ENCODE assay signal across 11 cellular contexts in the genomic region with DNA sequence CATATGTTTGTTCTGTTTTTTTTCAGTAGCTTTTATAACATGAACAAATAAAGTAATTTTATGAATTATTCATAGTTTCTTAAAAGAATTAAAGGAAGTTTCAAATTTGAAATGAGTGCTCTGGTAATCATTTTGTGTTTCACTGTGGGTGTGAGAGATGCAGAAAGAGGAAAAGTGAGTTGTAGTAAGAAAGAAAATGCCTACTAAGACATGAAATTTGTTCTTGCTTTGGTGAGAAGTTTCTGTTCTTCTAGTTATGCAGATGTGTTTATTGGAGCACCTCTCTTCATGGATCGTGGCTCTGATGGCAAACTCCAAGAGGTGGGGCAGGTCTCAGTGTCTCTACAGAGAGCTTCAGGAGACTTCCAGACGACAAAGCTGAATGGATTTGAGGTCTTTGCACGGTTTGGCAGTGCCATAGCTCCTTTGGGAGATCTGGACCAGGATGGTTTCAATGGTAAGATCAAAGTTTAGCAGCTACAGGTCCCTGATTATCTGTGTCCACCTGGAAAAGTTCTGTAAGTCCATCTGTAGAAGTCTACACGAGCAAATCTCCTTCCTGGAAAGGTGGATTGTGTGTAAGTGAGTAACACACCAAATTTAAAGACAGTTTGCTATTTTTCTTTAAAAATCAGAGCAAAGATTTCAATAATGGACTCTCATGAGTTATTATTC. TPM values are rescaled to one million over a fixed set of nuclear protein-coding genes. Genes with fewer than 3 reads are reported as not detected.
DNase-seq lines count a peak whose midpoint lies in the region; ATAC-seq, FAIRE-seq and TF ChIP-seq lines count a peak whose summit lies in the region.
"Had no signal": no experiment of that assay in that cellular context is flagged by ENCODE, and none has a peak within 500 bp of the region (broad histone marks: within the 10 kb centered on the region; RNA-seq: fewer than 3 reads in every experiment).

No MANE protein-coding gene starts in this region.

- DNase-seq in activated CD4-positive, alpha-beta T cell treated with anti-CD3 and anti-CD28 coated beads, Interleukin-2, amount 10 ng/mL, durations not matched to agents 24 days and 14 days: no peak
- DNase-seq in activated CD4-positive, alpha-beta T cell treated with anti-CD3 and anti-CD28 coated beads for 48 hours: no peak
- no peak for DNase-seq in PC-3
- no peak for DNase-seq in pancreas
- DNase-seq in NCI-H2107 (lab: John Stamatoyannopoulos, UW): no peak
- DNase-seq in NCI-H187 treated with DMSO at 0.1 percent for 48 hours (lab: John Stamatoyannopoulos, UW): no peak

- H3K36me3 ChIP-seq in PC-3 (ENCODE audit: low read depth, low read length) (peaks cover 9% of the 10 kb centered on the region; the same call in 1 of the 2 replicates), pancreas (peaks cover 0 to 9% (median 5%) of the 10 kb centered on the region in 3 donors)

- no peak overlapping the region for H2AFZ ChIP-seq in PC-3 (ENCODE audit: low read length)

- H3K4me3 ChIP-seq in PC-3 (ENCODE audit: low read length) (no peak overlapping the region), pancreas (no peak overlapping the region)

- no peaks in the 10 kb centered on the region for H3K27me3 ChIP-seq in PC-3 (ENCODE audit: low read length)
- no peaks in the 10 kb centered on the region for H3K27me3 ChIP-seq in pancreas

- no peak overlapping the region for H3K4me2 ChIP-seq in PC-3 (ENCODE audit: low read length)

- H3K9ac ChIP-seq in PC-3 (ENCODE audit: low read length): no peak overlapping the region

- FAIRE-seq in pancreas (lab: Jason Lieb, UNC): no peak

- intact Hi-C loops in activated CD4-positive, alpha-beta T cell treated with anti-CD3 and anti-CD28 coated beads, Interleukin-2, amount 10 ng/mL, durations not matched to agents 24 days and 14 days (cut with micrococcal nuclease): loop anchor here (1.0 to 5.0 kb wide), 4 partner anchors 51 to 946 kb away; partner anchors contain the start of genes ITGAV and ZC3H15
- intact Hi-C loops in PC-3 (cut with micrococcal nuclease) (loop anchor here (1.0 to 5.0 kb wide), 5 partner anchors 50 to 140 kb away; no protein-coding TSS in a partner anchor), pancreas (cut with DNase I) (loop anchor here in 2 of 3 donors (5.0 to 10.0 kb wide), 2 partner anchors 136 to 139 kb away; no protein-coding TSS in a partner anchor)

- H3K36me3 Mint-ChIP-seq in activated CD4-positive, alpha-beta T cell treated with anti-CD3 and anti-CD28 coated beads, Interleukin-2, amount 10 ng/mL, durations not matched to agents 24 days and 14 days (ENCODE audit: low read depth): peaks cover 6% of the 10 kb centered on the region

- no peaks in the 10 kb centered on the region for H3K9me3 ChIP-seq in PC-3 (ENCODE audit: low read length)
- H3K9me3 ChIP-seq in pancreas: no peaks in the 10 kb centered on the region

- no peaks in the 10 kb centered on the region for H3K9me2 ChIP-seq in PC-3 (replicated peaks; ENCODE audit: low read length)

- H3K4me1 ChIP-seq in PC-3 (ENCODE audit: insufficient read depth, low read length): peaks cover 4% of the 10 kb centered on the region; the same call in 1 of the 2 replicates
- no peaks in the 10 kb centered on the region for H3K4me1 ChIP-seq in pancreas

- CTCF ChIA-PET in PC-3 (lab: Charles Lee): interaction anchor here (0.5 to 1.2 kb wide), 3 partner anchors 138 to 590 kb away, joined by 3 to 13 read pairs (median 6); no protein-coding TSS in a partner anchor

- no peaks in the 10 kb centered on the region for H4K20me1 ChIP-seq in PC-3 (ENCODE audit: low read length)

- ATAC-seq in HG02798 (IDR thresholded peaks at IDR 0.05; ENCODE audit: poor library complexity, unreplicated experiment) (peak; percentile 20), PC-3 (peak; percentile 23), pancreas (peak; percentile 18 to 33 (median 24)), GM18858 (IDR thresholded peaks at IDR 0.05; ENCODE audit: unreplicated experiment) (no peak)

- H3K27me3 Mint-ChIP-seq in activated CD4-positive, alpha-beta T cell treated with anti-CD3 and anti-CD28 coated beads, Interleukin-2, amount 10 ng/mL, durations not matched to agents 24 days and 14 days: no peaks in the 10 kb centered on the region

- H3K9me3 Mint-ChIP-seq in activated CD4-positive, alpha-beta T cell treated with anti-CD3 and anti-CD28 coated beads, Interleukin-2, amount 10 ng/mL, durations not matched to agents 24 days and 14 days: no peaks in the 10 kb centered on the region
- H3K9me3 Mint-ChIP-seq: immature natural killer cell, neural crest cell had no signal

- no peak overlapping the region for H3K27ac ChIP-seq in PC-3 (ENCODE audit: low read length)
- no peak overlapping the region for H3K27ac ChIP-seq in pancreas
- H3K27ac ChIP-seq: epithelial cell of prostate had no signal

- no peak overlapping the region for H3K4me3 Mint-ChIP-seq in activated CD4-positive, alpha-beta T cell treated with anti-CD3 and anti-CD28 coated beads, Interleukin-2, amount 10 ng/mL, durations not matched to agents 24 days and 14 days
- H3K4me3 Mint-ChIP-seq: immature natural killer cell, neural crest cell had no signal

- TF ChIP-seq CTCF in PC-3 (conservative IDR thresholded peaks at IDR 0.05; ENCODE audit: low read depth, low read length) (no peak), pancreas (IDR thresholded peaks at IDR 0.05) (no peak)

- H3K4me1 Mint-ChIP-seq in activated CD4-positive, alpha-beta T cell treated with anti-CD3 and anti-CD28 coated beads, Interleukin-2, amount 10 ng/mL, durations not matched to agents 24 days and 14 days: peaks cover 24% of the 10 kb centered on the region
- H3K4me1 Mint-ChIP-seq: immature natural killer cell, neural crest cell had no signal

- no TSS peak for BruUV-seq in PC-3 (replicated peaks; lab: Mats Ljungman, UMichigan)

- peak overlapping the region; percentile 61 for H3K27ac Mint-ChIP-seq in activated CD4-positive, alpha-beta T cell treated with anti-CD3 and anti-CD28 coated beads, Interleukin-2, amount 10 ng/mL, durations not matched to agents 24 days and 14 days
- H3K27ac Mint-ChIP-seq: immature natural killer cell had no signal

- H3F3A ChIP-seq in PC-3 (ENCODE audit: low read length, unreplicated experiment): no peaks in the 10 kb centered on the region

- 48 to 53% methylated on average over 4 of the region's 4 CpGs for WGBS in pancreas, 2 donors

- POLR2A ChIA-PET in PC-3 (lab: Charles Lee; ENCODE audit: unreplicated experiment): no interaction called here

- H3K79me2 ChIP-seq in PC-3 (ENCODE audit: low read length): no peaks in the 10 kb centered on the region

RNA-seq across cellular contexts. Expression of gene ITGAV, which starts 51.4 kb away (rescaled TPM):
- total RNA-seq in activated CD4-positive, alpha-beta T cell treated with anti-CD3 and anti-CD28 coated beads, Interleukin-2, amount 10 ng/mL, durations not matched to agents 24 days and 14 days: 6.9 and 8.1 TPM in 2 replicates
- total RNA-seq in PC-3 (2014; rRNA removed) (23.5 and 25.2 TPM in 2 replicates), pancreas (10 to 100 TPM; 23.9 to 83.3 (median 30.4) TPM)
- 10 to 100 TPM in 1 of 2 donors, 1 to 10 TPM in 1; 9.0 to 19.3 TPM for polyA plus RNA-seq in pancreas

RNA-seq across cellular contexts. Expression of gene FAM171B, which starts 52.6 kb away (rescaled TPM):
- total RNA-seq in activated CD4-positive, alpha-beta T cell treated with anti-CD3 and anti-CD28 coated beads, Interleukin-2, amount 10 ng/mL, durations not matched to agents 24 days and 14 days: 0.33 and 0.43 TPM in 2 replicates
- 4.0 and 5.5 TPM in 2 replicates for total RNA-seq in PC-3 (2014; rRNA removed)
- 1 to 10 TPM; 1.1 to 4.4 (median 1.7) TPM for total RNA-seq in pancreas
- polyA plus RNA-seq in pancreas: 1 to 10 TPM in 1 of 2 donors, under 1 TPM in 1; 0.61 to 2.2 TPM
